In genomic region chr1:66281808-66282207, GRCh38 we compare ENCODE assay signal across 12 cellular contexts.
DNase-seq lines count a peak whose midpoint lies in the region; ATAC-seq and TF ChIP-seq lines count a peak whose summit lies in the region.
"Had no signal": no experiment of that assay in that cellular context is flagged by ENCODE, and none has a peak within 500 bp of the region (broad histone marks: within the 10 kb centered on the region; RNA-seq: fewer than 3 reads in every experiment).

No MANE protein-coding gene starts in this region.

- no peak overlapping the region for H3K9ac ChIP-seq in Karpas-422 (ENCODE audit: low read length)

- no peak for DNase-seq in activated CD4-positive, alpha-beta T cell treated with anti-CD3 and anti-CD28 coated beads, Interleukin-2, amount 10 ng/mL, durations not matched to agents 24 days and 14 days
- no peak for DNase-seq in activated CD4-positive, alpha-beta T cell treated with anti-CD3 and anti-CD28 coated beads, Interleukin-2, amount 50 U/mL, for 48 hours
- DNase-seq in Karpas-422 (no peak), spleen (no peak), SJCRH30 (no peak), GM03348 (ENCODE audit: low spot score) (no peak), Right ventricle myocardium superior (no peak)
- no peak for DNase-seq in central memory CD8-positive, alpha-beta T cell (ENCODE audit: low spot score in 2 of 2)
- DNase-seq: DMS 273 treated with DMSO at 0.1 percent for 48 hours, T1000 had no signal

- H3K4me3 ChIP-seq in Karpas-422 (ENCODE audit: low read length) (no peak overlapping the region), spleen (no peak overlapping the region), SJCRH30 (no peak overlapping the region)

- H3K4me1 ChIP-seq in Karpas-422 (ENCODE audit: low read length) (peaks cover 53% of the 10 kb centered on the region), spleen (peaks cover 16 to 89% (median 60%) of the 10 kb centered on the region in 6 donors), SJCRH30 (peaks cover 10% of the 10 kb centered on the region; the same call in 1 of the 2 replicates)

- 90 to 100% (median 97%) methylated on average over 3 of the region's 3 CpGs for WGBS in spleen, 5 donors

- peak overlapping the region; percentile 32 for H3K4me3 Mint-ChIP-seq in activated CD4-positive, alpha-beta T cell treated with anti-CD3 and anti-CD28 coated beads, Interleukin-2, amount 10 ng/mL, durations not matched to agents 24 days and 14 days
- no peak overlapping the region for H3K4me3 Mint-ChIP-seq in central memory CD8-positive, alpha-beta T cell

- H2AFZ ChIP-seq in Karpas-422 (ENCODE audit: low read length): peak overlapping the region; percentile 78; the same call in 1 of the 2 replicates

- no peak for TF ChIP-seq CTCF in spleen (IDR thresholded peaks at IDR 0.05 in 8 of 11, conservative IDR thresholded peaks at IDR 0.05 in 3 of 11)

- TF ChIP-seq POLR2A in spleen (IDR thresholded peaks at IDR 0.05): no peak

- H3K27ac ChIP-seq in Karpas-422 (ENCODE audit: low read length): no peak overlapping the region
- H3K27ac ChIP-seq in spleen: peak overlapping the region in 7 of 8 donors; percentile 6 to 80 (median 70)
- H3K27ac ChIP-seq in SJCRH30: no peak overlapping the region
- H3K27ac ChIP-seq: neutrophil had no signal

- ATAC-seq in central memory CD8-positive, alpha-beta T cell (replicated peaks; ENCODE audit: extremely low read depth, poor library complexity, severe bottlenecking): no peak
- no peak for ATAC-seq in Right ventricle myocardium superior (ENCODE audit: poor library complexity)
- ATAC-seq: Panc1 had no signal

- H3K36me3 ChIP-seq in Karpas-422 (ENCODE audit: insufficient read depth, low read length) (no peaks in the 10 kb centered on the region), spleen (no peaks in the 10 kb centered on the region), SJCRH30 (no peaks in the 10 kb centered on the region)
- H3K36me3 ChIP-seq: neutrophil had no signal

- no peaks in the 10 kb centered on the region for H3K9me3 ChIP-seq in Karpas-422 (ENCODE audit: low read length)
- H3K9me3 ChIP-seq in spleen: no peaks in the 10 kb centered on the region
- no peaks in the 10 kb centered on the region for H3K9me3 ChIP-seq in SJCRH30 (replicated peaks)
- H3K9me3 ChIP-seq: neutrophil had no signal

- peaks cover 3% of the 10 kb centered on the region for H3K9me3 Mint-ChIP-seq in activated CD4-positive, alpha-beta T cell treated with anti-CD3 and anti-CD28 coated beads, Interleukin-2, amount 10 ng/mL, durations not matched to agents 24 days and 14 days
- H3K9me3 Mint-ChIP-seq in central memory CD8-positive, alpha-beta T cell: no peaks in the 10 kb centered on the region

- H3K79me2 ChIP-seq in Karpas-422 (ENCODE audit: low read length): no peaks in the 10 kb centered on the region

- peaks cover 2% of the 10 kb centered on the region for H3K36me3 Mint-ChIP-seq in activated CD4-positive, alpha-beta T cell treated with anti-CD3 and anti-CD28 coated beads, Interleukin-2, amount 10 ng/mL, durations not matched to agents 24 days and 14 days (ENCODE audit: low read depth)
- peaks cover 5% of the 10 kb centered on the region for H3K36me3 Mint-ChIP-seq in central memory CD8-positive, alpha-beta T cell (ENCODE audit: insufficient read depth)

- intact Hi-C loops in activated CD4-positive, alpha-beta T cell treated with anti-CD3 and anti-CD28 coated beads, Interleukin-2, amount 10 ng/mL, durations not matched to agents 24 days and 14 days (cut with micrococcal nuclease): loop anchor here (1.0 to 10.0 kb wide), 12 partner anchors 19 to 1050 kb away; no protein-coding TSS in a partner anchor
- intact Hi-C loops in spleen (cut with DNase I; ENCODE audit: low total_unique reads) (no loop called here), Right ventricle myocardium superior (cut with DNase I) (no loop called here)

- peaks cover 72% of the 10 kb centered on the region for H3K4me1 Mint-ChIP-seq in activated CD4-positive, alpha-beta T cell treated with anti-CD3 and anti-CD28 coated beads, Interleukin-2, amount 10 ng/mL, durations not matched to agents 24 days and 14 days
- peaks cover 81% of the 10 kb centered on the region for H3K4me1 Mint-ChIP-seq in central memory CD8-positive, alpha-beta T cell

- peak overlapping the region; percentile 74 for H3K27ac Mint-ChIP-seq in activated CD4-positive, alpha-beta T cell treated with anti-CD3 and anti-CD28 coated beads, Interleukin-2, amount 10 ng/mL, durations not matched to agents 24 days and 14 days
- peak overlapping the region; percentile 76 for H3K27ac Mint-ChIP-seq in central memory CD8-positive, alpha-beta T cell (ENCODE audit: low read depth)

- H3K27me3 ChIP-seq in Karpas-422 (ENCODE audit: low read length) (no peaks in the 10 kb centered on the region), spleen (replicated peaks in 1 of 7) (no peaks in the 10 kb centered on the region), SJCRH30 (no peaks in the 10 kb centered on the region)
- H3K27me3 ChIP-seq: neutrophil had no signal

- no peaks in the 10 kb centered on the region for H3K9me2 ChIP-seq in Karpas-422 (replicated peaks; ENCODE audit: insufficient read depth, low read length)

- no peaks in the 10 kb centered on the region for H4K20me1 ChIP-seq in Karpas-422 (ENCODE audit: insufficient read depth, low read depth, low read length)

- H3K27me3 Mint-ChIP-seq in activated CD4-positive, alpha-beta T cell treated with anti-CD3 and anti-CD28 coated beads, Interleukin-2, amount 10 ng/mL, durations not matched to agents 24 days and 14 days: no peaks in the 10 kb centered on the region
- H3K27me3 Mint-ChIP-seq in central memory CD8-positive, alpha-beta T cell: no peaks in the 10 kb centered on the region

- H3K4me2 ChIP-seq in Karpas-422 (ENCODE audit: low read depth, low read length, poor library complexity, severe bottlenecking): no peak overlapping the region

Comparison
In these comparisons a context has a peak if more than half of its experiments do, and no peak if none do; other contexts are left out.
1. H3K27ac ChIP-seq: peak in spleen (7 of 8); none in Karpas-422 (single experiment) and SJCRH30 (single experiment).